ENCODE assay signal across 7 cellular contexts in the genomic region with DNA sequence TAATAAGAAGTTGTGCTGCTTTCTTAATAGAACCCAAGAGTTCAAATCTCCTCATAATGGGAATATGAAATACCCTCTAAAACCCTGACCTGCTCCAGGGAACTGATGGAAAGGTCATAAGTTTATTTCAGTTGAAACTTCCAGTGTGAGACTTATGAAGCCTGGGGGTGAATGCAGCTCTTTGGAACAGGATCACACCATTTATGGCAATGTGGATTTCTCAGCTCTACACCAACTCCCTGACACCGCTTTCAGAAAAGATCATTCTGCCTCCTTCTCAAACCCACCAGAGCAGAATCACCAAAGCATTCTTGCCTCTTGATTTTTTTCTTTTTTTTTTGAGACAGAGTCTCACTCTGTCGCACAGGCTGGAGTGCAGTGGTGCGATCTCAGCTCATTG.
"Had no signal": no experiment of that assay in that cellular context is flagged by ENCODE, and none has a peak within 500 bp of the region (broad histone marks: within the 10 kb centered on the region; RNA-seq: fewer than 3 reads in every experiment).

No MANE protein-coding gene starts in this region.

- H3K27ac Mint-ChIP-seq: HFFc6 had no signal

- FAIRE-seq: HTR-8/SVneo, K562 had no signal

- H3K27ac ChIP-seq: GM23248 had no signal

- H3K4me3 Mint-ChIP-seq: HFFc6 had no signal

- H3K9me3 Mint-ChIP-seq: HFFc6 had no signal

- DNase-seq: GM23248, GOT3, H7, HFFc6, IMR-90 had no signal
